20 cellular contexts compared by ENCODE assay signal in the genomic region with DNA sequence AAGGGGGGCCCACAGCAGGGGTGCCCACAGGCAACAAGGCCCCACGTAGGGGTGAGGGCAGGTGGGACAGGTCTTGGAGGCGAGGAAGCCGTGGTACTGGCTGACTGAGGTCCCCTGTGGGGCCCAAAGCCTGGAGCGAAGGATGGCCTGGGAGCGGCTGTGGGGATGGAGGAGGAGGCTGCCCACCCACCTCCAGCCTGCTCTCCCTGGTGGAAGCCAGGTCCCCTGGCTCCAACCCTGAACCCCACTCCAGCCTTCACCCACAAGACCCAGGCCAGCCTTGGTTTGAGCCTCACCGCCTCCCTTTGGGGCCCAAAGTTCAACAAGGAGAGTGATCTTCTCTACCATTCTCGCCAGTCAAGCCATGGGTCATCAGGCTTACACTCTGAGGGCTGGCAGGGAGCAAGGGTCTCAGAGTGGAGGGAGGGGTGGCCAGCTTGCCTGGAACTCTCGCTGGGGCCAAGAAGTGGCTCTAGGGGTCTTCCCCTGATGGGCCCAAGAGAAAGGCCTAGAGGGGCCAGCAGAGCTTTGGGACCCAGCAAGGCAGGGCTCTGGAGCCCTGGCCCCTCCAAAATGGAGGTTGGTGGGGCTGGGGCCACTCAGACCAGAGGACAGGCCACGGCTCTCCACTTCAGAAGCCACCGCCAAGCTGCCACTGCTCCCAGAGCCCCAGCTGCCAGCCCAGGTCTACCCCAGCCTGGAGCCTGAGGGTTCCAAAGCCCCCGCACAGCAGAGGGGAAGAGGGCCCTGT. TPM values are rescaled to one million over a fixed set of nuclear protein-coding genes. Genes with fewer than 3 reads are reported as not detected.
A peak's percentile ranks its signal among the peaks of the same experiment; 100 is the strongest.
DNase-seq lines count a peak whose midpoint lies in the region; ATAC-seq, FAIRE-seq and TF ChIP-seq lines count a peak whose summit lies in the region.
"Had no signal": no experiment of that assay in that cellular context is flagged by ENCODE, and none has a peak within 500 bp of the region (broad histone marks: within the 10 kb centered on the region; RNA-seq: fewer than 3 reads in every experiment).

No MANE protein-coding gene starts in this region.

- H3K4me1 Mint-ChIP-seq in glutamatergic neuron (ENCODE audit: low read depth, unreplicated experiment): peaks cover 1% of the 10 kb centered on the region

- TF ChIP-seq POLR2A in HepG2 (IDR thresholded peaks at IDR 0.05; ENCODE audit: insufficient read depth in 1 of 2, low read depth in 2 of 2, low read length in 2 of 2): no peak

- H3K9me3 Mint-ChIP-seq in glutamatergic neuron (ENCODE audit: unreplicated experiment): peaks cover 3% of the 10 kb centered on the region
- H3K9me3 Mint-ChIP-seq: activated B cell treated with CpG ODN at 0.5 μM for 24 hours; activated T-cell treated with anti-CD3 and anti-CD28 coated beads, Interleukin-2, amount 50 U/mL, for 4 hours; T-cell had no signal

- no peak for TF ChIP-seq EP300 in HepG2 (IDR thresholded peaks at IDR 0.05; ENCODE audit: low read depth in 2 of 2, low read length in 2 of 2)
- no peak for TF ChIP-seq EP300 in HepG2 (CRISPR knock-in tag; IDR thresholded peaks at IDR 0.05; ENCODE audit: borderline replicate concordance)

- peaks cover 8% of the 10 kb centered on the region for H3K27me3 Mint-ChIP-seq in glutamatergic neuron (ENCODE audit: unreplicated experiment)

- H4K20me1 ChIP-seq in HepG2 (ENCODE audit: insufficient read depth, low read length): no peaks in the 10 kb centered on the region
- H4K20me1 ChIP-seq: BLaER1 had no signal

- ATAC-seq in HepG2: peak; percentile 44

- peaks cover 45% of the 10 kb centered on the region for H3K4me1 ChIP-seq in HepG2 (ENCODE audit: insufficient read depth, low read length)
- H3K4me1 ChIP-seq: BLaER1 had no signal

- peak; percentile 42 for DNase-seq in H7
- no peak for DNase-seq in HepG2 (ENCODE audit: low spot score)
- DNase-seq in substantia nigra (lab: John Stamatoyannopoulos, UW): no peak
- no peak for DNase-seq in NCI-H446 treated with DMSO at 0.1 percent for 48 hours (lab: John Stamatoyannopoulos, UW)
- DNase-seq in cortex of kidney (lab: John Stamatoyannopoulos, UW): no peak
- DNase-seq in glutamatergic neuron: no peak
- DNase-seq: activated gamma-delta T cell had no signal

- H3K4me3 Mint-ChIP-seq in glutamatergic neuron (ENCODE audit: unreplicated experiment): no peak overlapping the region

- H3K27me3 ChIP-seq in H7 (ENCODE audit: control insufficient read depth, insufficient read depth, low read length): peaks cover 3% of the 10 kb centered on the region
- H3K27me3 ChIP-seq in HepG2 (ENCODE audit: control insufficient read depth in 1 of 2, insufficient read depth in 2 of 2, low read length in 2 of 2): peaks cover 0 to 14% of the 10 kb centered on the region in 2 experiments; a peak in 2 of 5 replicates
- H3K27me3 ChIP-seq: hepatocyte had no signal

- H3K9ac ChIP-seq in HepG2 (ENCODE audit: insufficient read depth, low read depth, low read length): no peak overlapping the region
- H3K9ac ChIP-seq: BLaER1 had no signal

- H3K4me2 ChIP-seq in HepG2 (ENCODE audit: low read depth, low read length): no peak overlapping the region; the same call in 1 of the 2 replicates
- H3K4me2 ChIP-seq: BLaER1, hepatocyte had no signal

- H3K36me3 ChIP-seq in H7 (replicated peaks; ENCODE audit: control insufficient read depth, insufficient read depth, low read length) (no peaks in the 10 kb centered on the region), HepG2 (replicated peaks in 1 of 2; ENCODE audit: control insufficient read depth in 1 of 2, insufficient read depth in 2 of 2, low read length in 2 of 2) (no peaks in the 10 kb centered on the region)
- H3K36me3 ChIP-seq: BLaER1, gastrocnemius medialis had no signal

- CTCF ChIA-PET in HepG2 (lab: Yijun Ruan, JAX; ENCODE audit: low intra/inter-chr PET ratio, low total read pairs): interaction anchor here (1.1 to 3.1 kb wide), 5 partner anchors 40 to 129 kb away, joined by 3 to 35 read pairs (median 17); no protein-coding TSS in a partner anchor

- no peaks in the 10 kb centered on the region for H3K79me2 ChIP-seq in HepG2 (ENCODE audit: insufficient read depth, low read length)
- H3K79me2 ChIP-seq: hepatocyte had no signal

- POLR2A ChIA-PET in HepG2 (lab: Yijun Ruan, JAX): interaction anchor here (1.3 to 1.5 kb wide), 3 partner anchors 23 to 129 kb away, joined by 3 to 7 read pairs (median 4); a partner anchor contains a TSS

- no peak for TF ChIP-seq CTCF in VCaP (conservative IDR thresholded peaks at IDR 0.05)
- TF ChIP-seq CTCF in HepG2 (CRISPR knock-in tag; IDR thresholded peaks at IDR 0.05): no peak
- no peak for TF ChIP-seq CTCF in glutamatergic neuron (IDR thresholded peaks at IDR 0.05; ENCODE audit: partially characterized antibody, unreplicated experiment)

- no peak overlapping the region for H3K4me3 ChIP-seq in H7 (ENCODE audit: insufficient read depth, low read depth, low read length)
- no peak overlapping the region for H3K4me3 ChIP-seq in HepG2 (replicated peaks in 1 of 3; ENCODE audit: insufficient read depth in 1 of 3, low read depth in 2 of 3, low read length in 3 of 3)
- H3K4me3 ChIP-seq: BLaER1, gastrocnemius medialis, hepatocyte, lung had no signal

- 0 out of 2 replicates have a peak overlapping the region, but pooled peaks have one; percentile 13 for H3K27ac ChIP-seq in VCaP
- no peak overlapping the region for H3K27ac ChIP-seq in HepG2 (ENCODE audit: extremely low read length, insufficient read depth, low read length)
- H3K27ac ChIP-seq in substantia nigra (ENCODE audit: low read depth, low read length, poor library complexity, severe bottlenecking): peak overlapping the region; percentile 51
- H3K27ac ChIP-seq: BLaER1, gastrocnemius medialis, hepatocyte, RWPE1 had no signal

- in situ Hi-C loops in HepG2 (cut with HindIII; ENCODE audit: extremely low pct_ligation_motif_present, low pct_unique_long_range_greater_than_20kb): loop anchor here (5.0 to 25.0 kb wide), 2 partner anchors 111 to 706 kb away; no protein-coding TSS in a partner anchor

- H3K36me3 Mint-ChIP-seq in glutamatergic neuron (ENCODE audit: unreplicated experiment): no peaks in the 10 kb centered on the region
- H3K36me3 Mint-ChIP-seq: activated CD8-positive, alpha-beta memory T cell treated with anti-CD3 and anti-CD28 coated beads, Interleukin-2, amount 10 ng/mL, durations not matched to agents 7 days and 5 days; brain; T-cell had no signal

- H3K27ac Mint-ChIP-seq in glutamatergic neuron (ENCODE audit: unreplicated experiment): no peak overlapping the region
- H3K27ac Mint-ChIP-seq: activated B cell treated with CpG ODN at 0.5 μM for 24 hours; activated CD8-positive, alpha-beta memory T cell treated with anti-CD3 and anti-CD28 coated beads, Interleukin-2, amount 10 ng/mL, durations not matched to agents 7 days and 5 days; T-cell had no signal

- H2AFZ ChIP-seq in HepG2 (ENCODE audit: low read length): no peak overlapping the region
- H2AFZ ChIP-seq: hepatocyte had no signal

- intact Hi-C loops in HepG2 (cut with micrococcal nuclease; ENCODE audit: unreplicated experiment): loop anchor here (1.0 to 2.0 kb wide), 2 partner anchors 114 to 129 kb away; no protein-coding TSS in a partner anchor

- BruUV-seq in HepG2 (replicated peaks; lab: Mats Ljungman, UMichigan): no TSS peak

- TF ChIP-seq RAD21 in HepG2 (CRISPR knock-in tag; IDR thresholded peaks at IDR 0.05): no peak

- H3K9me3 ChIP-seq in HepG2 (ENCODE audit: low read length): no peaks in the 10 kb centered on the region
- H3K9me3 ChIP-seq: gastrocnemius medialis had no signal

- FAIRE-seq in HepG2 (lab: Jason Lieb, UNC): no peak

- 60% methylated on average over 1 of the region's 11 CpGs for WGBS in HepG2 (ENCODE audit: low lambda C conversion rate)

RNA-seq across cellular contexts. Expression of a gene that starts 5.0 kb away (rescaled TPM):
- 1.7 and 5.5 TPM in 2 replicates for total RNA-seq in H7 (2014; rRNA removed; shearing (Covaris generic))
- total RNA-seq in HepG2 (2016; rRNA removed; fragmentation: Illumina TruSeq; extraction: Trizol) (not detected in 2 replicates), glutamatergic neuron (ENCODE audit: unreplicated experiment) (4.3 TPM)
- total RNA-seq in HepG2 (2016; cell fraction: cytosol; rRNA removed; fragmentation: Illumina TruSeq; extraction: Trizol; ENCODE audit: low read depth): not detected in 2 replicates
- total RNA-seq in HepG2 (2016; cell fraction: insoluble cytoplasmic fraction; rRNA removed; fragmentation: Illumina TruSeq; extraction: Trizol): not detected in 2 replicates
- not detected in 2 replicates for total RNA-seq in HepG2 (2016; cell fraction: membrane; rRNA removed; fragmentation: Illumina TruSeq; extraction: Trizol)
- not detected in 2 replicates for total RNA-seq in HepG2 (2016; cell fraction: nucleus; rRNA removed; fragmentation: Illumina TruSeq; extraction: Trizol)
- polyA plus RNA-seq in HepG2 (2011; rRNA removed): 33.1 and 55.3 TPM in 2 replicates
- 25.3 and 25.4 TPM in 2 replicates for polyA plus RNA-seq in HepG2 (2011; cell fraction: cytosol; rRNA removed)
- 294 and 322 TPM in 2 replicates for polyA plus RNA-seq in HepG2 (2011; cell fraction: nucleus; rRNA removed)
- polyA plus RNA-seq in HepG2 (2012): 32.4 and 45.3 TPM in 2 replicates
- polyA plus RNA-seq in HepG2 (2016; cell fraction: cytosol; fragmentation: Illumina TruSeq; extraction: Trizol; ENCODE audit: low read depth): 0.12 TPM in 1 of 2 replicates, not detected in the other
- polyA plus RNA-seq in HepG2 (2016; cell fraction: insoluble cytoplasmic fraction; fragmentation: Illumina TruSeq; extraction: Trizol; ENCODE audit: low read depth): not detected in 2 replicates
- not detected in 2 replicates for polyA plus RNA-seq in HepG2 (2016; cell fraction: membrane; fragmentation: Illumina TruSeq; extraction: Trizol; ENCODE audit: low read depth)
- 1.2 TPM in 1 of 2 replicates, not detected in the other for polyA plus RNA-seq in HepG2 (2016; cell fraction: nucleus; fragmentation: Illumina TruSeq; extraction: Trizol; ENCODE audit: insufficient read depth, low read depth)
- polyA minus RNA-seq in HepG2 (2011; rRNA and poly(A)+ RNA removed; ENCODE audit: low replicate concordance): 0.91 and 21.5 TPM in 2 replicates
- polyA minus RNA-seq in HepG2 (2011; cell fraction: cytosol; rRNA and poly(A)+ RNA removed): 8.9 and 13.2 TPM in 2 replicates
- polyA minus RNA-seq in HepG2 (2011; cell fraction: nucleus; rRNA and poly(A)+ RNA removed): 42.2 and 53.6 TPM in 2 replicates
- total RNA-seq: activated B cell treated with CpG ODN at 0.5 μM for 24 hours; activated CD8-positive, alpha-beta memory T cell treated with anti-CD3 and anti-CD28 coated beads, Interleukin-2, amount 10 ng/mL, durations not matched to agents 7 days and 5 days; endothelial cell of umbilical vein had no signal
- polyA plus RNA-seq: fibroblast of lung had no signal

RNA-seq across cellular contexts. Expression of a gene that starts 19.1 kb away (rescaled TPM):
- 29.4 and 40.2 TPM in 2 replicates for total RNA-seq in H7 (2014; rRNA removed; shearing (Covaris generic))
- total RNA-seq in HepG2 (2016; rRNA removed; fragmentation: Illumina TruSeq; extraction: Trizol): 9.0 and 13.9 TPM in 2 replicates
- total RNA-seq in HepG2 (2016; cell fraction: cytosol; rRNA removed; fragmentation: Illumina TruSeq; extraction: Trizol; ENCODE audit: low read depth): 5.6 and 6.3 TPM in 2 replicates
- total RNA-seq in HepG2 (2016; cell fraction: insoluble cytoplasmic fraction; rRNA removed; fragmentation: Illumina TruSeq; extraction: Trizol): 8.6 and 16.2 TPM in 2 replicates
- 22.0 and 22.3 TPM in 2 replicates for total RNA-seq in HepG2 (2016; cell fraction: membrane; rRNA removed; fragmentation: Illumina TruSeq; extraction: Trizol)
- total RNA-seq in HepG2 (2016; cell fraction: nucleus; rRNA removed; fragmentation: Illumina TruSeq; extraction: Trizol): 11.0 and 18.5 TPM in 2 replicates
- 176 and 264 TPM in 2 replicates for polyA plus RNA-seq in HepG2 (2011; rRNA removed)
- 196 and 214 TPM in 2 replicates for polyA plus RNA-seq in HepG2 (2011; cell fraction: cytosol; rRNA removed)
- polyA plus RNA-seq in HepG2 (2011; cell fraction: nucleus; rRNA removed): 723 and 745 TPM in 2 replicates
- 356 and 405 TPM in 2 replicates for polyA plus RNA-seq in HepG2 (2012)
- polyA plus RNA-seq in HepG2 (2016; cell fraction: cytosol; fragmentation: Illumina TruSeq; extraction: Trizol; ENCODE audit: low read depth): 10.4 and 12.7 TPM in 2 replicates
- 19.8 and 27.0 TPM in 2 replicates for polyA plus RNA-seq in HepG2 (2016; cell fraction: insoluble cytoplasmic fraction; fragmentation: Illumina TruSeq; extraction: Trizol; ENCODE audit: low read depth)
- polyA plus RNA-seq in HepG2 (2016; cell fraction: membrane; fragmentation: Illumina TruSeq; extraction: Trizol; ENCODE audit: low read depth): 35.0 and 35.9 TPM in 2 replicates
- 58.3 and 60.5 TPM in 2 replicates for polyA plus RNA-seq in HepG2 (2016; cell fraction: nucleus; fragmentation: Illumina TruSeq; extraction: Trizol; ENCODE audit: insufficient read depth, low read depth)
- polyA minus RNA-seq in HepG2 (2011; rRNA and poly(A)+ RNA removed; ENCODE audit: low replicate concordance): 85.4 and 544 TPM in 2 replicates
- 145 and 181 TPM in 2 replicates for polyA minus RNA-seq in HepG2 (2011; cell fraction: cytosol; rRNA and poly(A)+ RNA removed)
- polyA minus RNA-seq in HepG2 (2011; cell fraction: nucleus; rRNA and poly(A)+ RNA removed): 106 and 150 TPM in 2 replicates
- total RNA-seq in glutamatergic neuron (ENCODE audit: unreplicated experiment): 108 TPM

RNA-seq across cellular contexts. Expression of a gene that starts 21.6 kb away (rescaled TPM):
- total RNA-seq in H7 (2014; rRNA removed; shearing (Covaris generic)): 2.3 and 3.3 TPM in 2 replicates
- 357 and 435 TPM in 2 replicates for total RNA-seq in HepG2 (2016; rRNA removed; fragmentation: Illumina TruSeq; extraction: Trizol)
- total RNA-seq in HepG2 (2016; cell fraction: cytosol; rRNA removed; fragmentation: Illumina TruSeq; extraction: Trizol; ENCODE audit: low read depth): 183 and 202 TPM in 2 replicates
- total RNA-seq in HepG2 (2016; cell fraction: insoluble cytoplasmic fraction; rRNA removed; fragmentation: Illumina TruSeq; extraction: Trizol): 332 and 447 TPM in 2 replicates
- 386 and 448 TPM in 2 replicates for total RNA-seq in HepG2 (2016; cell fraction: membrane; rRNA removed; fragmentation: Illumina TruSeq; extraction: Trizol)
- 159 and 193 TPM in 2 replicates for total RNA-seq in HepG2 (2016; cell fraction: nucleus; rRNA removed; fragmentation: Illumina TruSeq; extraction: Trizol)
- polyA plus RNA-seq in HepG2 (2011; rRNA removed): 235 and 335 TPM in 2 replicates
- 239 and 294 TPM in 2 replicates for polyA plus RNA-seq in HepG2 (2011; cell fraction: cytosol; rRNA removed)
- polyA plus RNA-seq in HepG2 (2011; cell fraction: nucleus; rRNA removed): 263 and 279 TPM in 2 replicates
- 173 and 253 TPM in 2 replicates for polyA plus RNA-seq in HepG2 (2012)
- 162 and 174 TPM in 2 replicates for polyA plus RNA-seq in HepG2 (2016; cell fraction: cytosol; fragmentation: Illumina TruSeq; extraction: Trizol; ENCODE audit: low read depth)
- polyA plus RNA-seq in HepG2 (2016; cell fraction: insoluble cytoplasmic fraction; fragmentation: Illumina TruSeq; extraction: Trizol; ENCODE audit: low read depth): 322 and 341 TPM in 2 replicates
- 301 and 303 TPM in 2 replicates for polyA plus RNA-seq in HepG2 (2016; cell fraction: membrane; fragmentation: Illumina TruSeq; extraction: Trizol; ENCODE audit: low read depth)
- polyA plus RNA-seq in HepG2 (2016; cell fraction: nucleus; fragmentation: Illumina TruSeq; extraction: Trizol; ENCODE audit: insufficient read depth, low read depth): 275 and 284 TPM in 2 replicates
- 22.4 and 433 TPM in 2 replicates for polyA minus RNA-seq in HepG2 (2011; rRNA and poly(A)+ RNA removed; ENCODE audit: low replicate concordance)
- 192 and 199 TPM in 2 replicates for polyA minus RNA-seq in HepG2 (2011; cell fraction: cytosol; rRNA and poly(A)+ RNA removed)
- polyA minus RNA-seq in HepG2 (2011; cell fraction: nucleus; rRNA and poly(A)+ RNA removed): 54.5 and 60.7 TPM in 2 replicates
- 0.61 TPM for total RNA-seq in glutamatergic neuron (ENCODE audit: unreplicated experiment)
- total RNA-seq: activated B cell treated with CpG ODN at 0.5 μM for 24 hours, endothelial cell of umbilical vein, fibroblast of lung, gastrocnemius medialis had no signal
- polyA plus RNA-seq: fibroblast of lung had no signal

RNA-seq across cellular contexts. Expression of a gene that starts 55.6 kb away (rescaled TPM):
- total RNA-seq in H7 (2014; rRNA removed; shearing (Covaris generic)): 95.0 and 176 TPM in 2 replicates
- total RNA-seq in HepG2 (2016; rRNA removed; fragmentation: Illumina TruSeq; extraction: Trizol): 101 and 178 TPM in 2 replicates
- total RNA-seq in HepG2 (2016; cell fraction: cytosol; rRNA removed; fragmentation: Illumina TruSeq; extraction: Trizol; ENCODE audit: low read depth): 102 and 117 TPM in 2 replicates
- total RNA-seq in HepG2 (2016; cell fraction: insoluble cytoplasmic fraction; rRNA removed; fragmentation: Illumina TruSeq; extraction: Trizol): 101 and 181 TPM in 2 replicates
- total RNA-seq in HepG2 (2016; cell fraction: membrane; rRNA removed; fragmentation: Illumina TruSeq; extraction: Trizol): 109 and 120 TPM in 2 replicates
- total RNA-seq in HepG2 (2016; cell fraction: nucleus; rRNA removed; fragmentation: Illumina TruSeq; extraction: Trizol): 130 and 143 TPM in 2 replicates
- polyA plus RNA-seq in HepG2 (2011; rRNA removed): 139 and 155 TPM in 2 replicates
- polyA plus RNA-seq in HepG2 (2011; cell fraction: cytosol; rRNA removed): 152 and 160 TPM in 2 replicates
- polyA plus RNA-seq in HepG2 (2011; cell fraction: nucleus; rRNA removed): 78.1 and 93.1 TPM in 2 replicates
- polyA plus RNA-seq in HepG2 (2012): 231 and 288 TPM in 2 replicates
- 105 and 124 TPM in 2 replicates for polyA plus RNA-seq in HepG2 (2016; cell fraction: cytosol; fragmentation: Illumina TruSeq; extraction: Trizol; ENCODE audit: low read depth)
- 93.2 and 96.9 TPM in 2 replicates for polyA plus RNA-seq in HepG2 (2016; cell fraction: insoluble cytoplasmic fraction; fragmentation: Illumina TruSeq; extraction: Trizol; ENCODE audit: low read depth)
- polyA plus RNA-seq in HepG2 (2016; cell fraction: membrane; fragmentation: Illumina TruSeq; extraction: Trizol; ENCODE audit: low read depth): 94.8 and 109 TPM in 2 replicates
- 219 and 236 TPM in 2 replicates for polyA plus RNA-seq in HepG2 (2016; cell fraction: nucleus; fragmentation: Illumina TruSeq; extraction: Trizol; ENCODE audit: insufficient read depth, low read depth)
- polyA minus RNA-seq in HepG2 (2011; rRNA and poly(A)+ RNA removed; ENCODE audit: low replicate concordance): 297 and 320 TPM in 2 replicates
- 61.3 and 65.4 TPM in 2 replicates for polyA minus RNA-seq in HepG2 (2011; cell fraction: cytosol; rRNA and poly(A)+ RNA removed)
- polyA minus RNA-seq in HepG2 (2011; cell fraction: nucleus; rRNA and poly(A)+ RNA removed): 46.2 and 58.7 TPM in 2 replicates
- 155 TPM for total RNA-seq in glutamatergic neuron (ENCODE audit: unreplicated experiment)

RNA-seq across cellular contexts. Expression of a gene that starts 56.1 kb away (rescaled TPM):
- total RNA-seq in H7 (2014; rRNA removed; shearing (Covaris generic)): 12.2 and 17.1 TPM in 2 replicates
- total RNA-seq in HepG2 (2016; rRNA removed; fragmentation: Illumina TruSeq; extraction: Trizol) (10.1 and 15.9 TPM in 2 replicates), glutamatergic neuron (ENCODE audit: unreplicated experiment) (13.5 TPM)
- 1.6 and 2.0 TPM in 2 replicates for total RNA-seq in HepG2 (2016; cell fraction: cytosol; rRNA removed; fragmentation: Illumina TruSeq; extraction: Trizol; ENCODE audit: low read depth)
- total RNA-seq in HepG2 (2016; cell fraction: insoluble cytoplasmic fraction; rRNA removed; fragmentation: Illumina TruSeq; extraction: Trizol): 9.1 and 16.2 TPM in 2 replicates
- total RNA-seq in HepG2 (2016; cell fraction: membrane; rRNA removed; fragmentation: Illumina TruSeq; extraction: Trizol): 5.1 and 7.8 TPM in 2 replicates
- total RNA-seq in HepG2 (2016; cell fraction: nucleus; rRNA removed; fragmentation: Illumina TruSeq; extraction: Trizol): 14.6 and 18.2 TPM in 2 replicates
- 11.4 and 15.4 TPM in 2 replicates for polyA plus RNA-seq in HepG2 (2011; rRNA removed)
- 7.2 and 9.7 TPM in 2 replicates for polyA plus RNA-seq in HepG2 (2011; cell fraction: cytosol; rRNA removed)
- 50.2 and 59.9 TPM in 2 replicates for polyA plus RNA-seq in HepG2 (2011; cell fraction: nucleus; rRNA removed)
- polyA plus RNA-seq in HepG2 (2012): 19.7 and 23.2 TPM in 2 replicates
- polyA plus RNA-seq in HepG2 (2016; cell fraction: cytosol; fragmentation: Illumina TruSeq; extraction: Trizol; ENCODE audit: low read depth): 2.1 and 2.2 TPM in 2 replicates
- polyA plus RNA-seq in HepG2 (2016; cell fraction: insoluble cytoplasmic fraction; fragmentation: Illumina TruSeq; extraction: Trizol; ENCODE audit: low read depth): 8.6 and 12.6 TPM in 2 replicates
- polyA plus RNA-seq in HepG2 (2016; cell fraction: membrane; fragmentation: Illumina TruSeq; extraction: Trizol; ENCODE audit: low read depth): 4.3 and 5.1 TPM in 2 replicates
- 34.6 and 36.9 TPM in 2 replicates for polyA plus RNA-seq in HepG2 (2016; cell fraction: nucleus; fragmentation: Illumina TruSeq; extraction: Trizol; ENCODE audit: insufficient read depth, low read depth)
- 25.4 and 48.9 TPM in 2 replicates for polyA minus RNA-seq in HepG2 (2011; rRNA and poly(A)+ RNA removed; ENCODE audit: low replicate concordance)
- polyA minus RNA-seq in HepG2 (2011; cell fraction: cytosol; rRNA and poly(A)+ RNA removed): 19.4 and 20.9 TPM in 2 replicates
- polyA minus RNA-seq in HepG2 (2011; cell fraction: nucleus; rRNA and poly(A)+ RNA removed): 25.5 and 30.1 TPM in 2 replicates

Comparison
In these comparisons a context has a peak if more than half of its experiments do, and no peak if none do; other contexts are left out.
1. RNA of a gene that starts 21.6 kb away (total RNA-seq): 159 to 448 TPM in HepG2; 2.3 to 3.3 TPM in H7 and 0.61 TPM in glutamatergic neuron (single experiment); every median in the first group is over 10 times any median in the second.